Comparison of ENCODE assay signal across 11 cellular contexts in genomic region chr10:124697443-124697836, GRCh38. TPM values are rescaled to one million over a fixed set of nuclear protein-coding genes. Genes with fewer than 3 reads are reported as not detected.
DNase-seq lines count a peak whose midpoint lies in the region; ATAC-seq and TF ChIP-seq lines count a peak whose summit lies in the region.
"Had no signal": no experiment of that assay in that cellular context is flagged by ENCODE, and none has a peak within 500 bp of the region (broad histone marks: within the 10 kb centered on the region; RNA-seq: fewer than 3 reads in every experiment).

No MANE protein-coding gene starts in this region.

- H3K4me3 Mint-ChIP-seq in CD8-positive, alpha-beta T cell = peak overlapping the region; percentile 56
- H3K4me3 Mint-ChIP-seq: WTC11 had no signal

- no peak for ATAC-seq in CD8-positive, alpha-beta T cell
- no peak for ATAC-seq in gastrocnemius medialis

- TF ChIP-seq POLR2A in gastrocnemius medialis (IDR thresholded peaks at IDR 0.05) = no peak

- no peaks in the 10 kb centered on the region for H3K36me3 ChIP-seq in CD8-positive, alpha-beta T cell (ENCODE audit: insufficient read depth, low read length)
- no peaks in the 10 kb centered on the region for H3K36me3 ChIP-seq in MM.1S (replicated peaks; ENCODE audit: insufficient read depth, low read length)
- peaks cover 0 to 15% of the 10 kb centered on the region in 2 donors for H3K36me3 ChIP-seq in gastrocnemius medialis

- H3K9me3 ChIP-seq in CD8-positive, alpha-beta T cell (ENCODE audit: low read length) = no peaks in the 10 kb centered on the region
- H3K9me3 ChIP-seq in MM.1S (replicated peaks; ENCODE audit: insufficient read depth, low read length) = no peaks in the 10 kb centered on the region
- H3K9me3 ChIP-seq in gastrocnemius medialis = no peaks in the 10 kb centered on the region
- H3K9me3 ChIP-seq: thoracic aorta had no signal

- H3K79me2 ChIP-seq in MM.1S (ENCODE audit: low read length) = peaks cover 71% of the 10 kb centered on the region

- H3K4me1 Mint-ChIP-seq in CD8-positive, alpha-beta T cell (ENCODE audit: low read depth) = peaks cover 89% of the 10 kb centered on the region

- H3K27me3 Mint-ChIP-seq in CD8-positive, alpha-beta T cell (ENCODE audit: low read depth) = no peaks in the 10 kb centered on the region

- H2AFZ ChIP-seq in MM.1S (ENCODE audit: low read length) = no peak overlapping the region

- H3K9ac ChIP-seq in MM.1S (ENCODE audit: low read length) = peak overlapping the region; percentile 70; the same call in 1 of the 2 replicates

- POLR2A ChIA-PET in CD8-positive, alpha-beta T cell (lab: Charles Lee) = interaction anchor here (0.6 to 3.1 kb wide), 10 partner anchors 9 to 86 kb away, joined by 3 to 22 read pairs (median 4); no protein-coding TSS in a partner anchor

- peak overlapping the region; percentile 92 for H3K4me2 ChIP-seq in MM.1S (ENCODE audit: low read depth, low read length)

- TF ChIP-seq CTCF in CD8-positive, alpha-beta T cell (IDR thresholded peaks at IDR 0.05) = no peak
- no peak for TF ChIP-seq CTCF in MM.1S (IDR thresholded peaks at IDR 0.05; ENCODE audit: low read length)
- no peak for TF ChIP-seq CTCF in dorsolateral prefrontal cortex (IDR thresholded peaks at IDR 0.05 in 54 of 56, conservative IDR thresholded peaks at IDR 0.05 in 2 of 56; ENCODE audit: low read depth in 1 of 56, partially characterized antibody in 56 of 56)
- no peak for TF ChIP-seq CTCF in gastrocnemius medialis (IDR thresholded peaks at IDR 0.05 in 4 of 5, conservative IDR thresholded peaks at IDR 0.05 in 1 of 5)

- H3K27ac ChIP-seq in CD8-positive, alpha-beta T cell (ENCODE audit: low read depth, low read length) = peak overlapping the region; percentile 0
- peak overlapping the region; percentile 97 for H3K27ac ChIP-seq in MM.1S (ENCODE audit: low read length)
- peak overlapping the region; percentile 9 to 100 (median 97) for H3K27ac ChIP-seq in dorsolateral prefrontal cortex
- H3K27ac ChIP-seq in gastrocnemius medialis = peak overlapping the region; percentile 93 to 98 (median 96)
- H3K27ac ChIP-seq: thoracic aorta had no signal

- no peaks in the 10 kb centered on the region for H3K27me3 ChIP-seq in CD8-positive, alpha-beta T cell (ENCODE audit: insufficient read depth, low read length)
- H3K27me3 ChIP-seq in MM.1S (replicated peaks; ENCODE audit: insufficient read depth, low read length) (no peaks in the 10 kb centered on the region), dorsolateral prefrontal cortex (no peaks in the 10 kb centered on the region), gastrocnemius medialis (no peaks in the 10 kb centered on the region)

- H3F3A ChIP-seq in MM.1S (ENCODE audit: insufficient read depth, low read length) = peaks cover 13% of the 10 kb centered on the region

- no peaks in the 10 kb centered on the region for H4K20me1 ChIP-seq in MM.1S (ENCODE audit: insufficient read depth, low read length)

- CTCF ChIA-PET in CD8-positive, alpha-beta T cell (lab: Charles Lee) = interaction anchor here (0.8 to 3.1 kb wide), 10 partner anchors 9 to 155 kb away, joined by 3 to 23 read pairs (median 4); no protein-coding TSS in a partner anchor

- intact Hi-C loops in CD8-positive, alpha-beta T cell (cut with DNase I, micrococcal nuclease) = loop anchor here in 1 of 2 experiments (2.0 kb wide), 1 partner anchor 21 kb away; no protein-coding TSS in a partner anchor
- intact Hi-C loops in dorsolateral prefrontal cortex (cut with DNase I) (no loop called here), gastrocnemius medialis (cut with DNase I; ENCODE audit: low total_unique reads) (loop anchor here (5.0 kb wide), 1 partner anchor 315 kb away; no protein-coding TSS in a partner anchor)

- no peaks in the 10 kb centered on the region for H3K9me3 Mint-ChIP-seq in CD8-positive, alpha-beta T cell
- H3K9me3 Mint-ChIP-seq: WTC11 had no signal

- peaks cover 46% of the 10 kb centered on the region for H3K36me3 Mint-ChIP-seq in CD8-positive, alpha-beta T cell

- peaks cover 71% of the 10 kb centered on the region for H3K4me1 ChIP-seq in CD8-positive, alpha-beta T cell (ENCODE audit: insufficient read depth, low read length)
- H3K4me1 ChIP-seq in MM.1S (ENCODE audit: low read length) = peaks cover 58% of the 10 kb centered on the region
- peaks cover 79 to 97% of the 10 kb centered on the region in 2 donors for H3K4me1 ChIP-seq in gastrocnemius medialis

- no peaks in the 10 kb centered on the region for H3K9me2 ChIP-seq in MM.1S (replicated peaks; ENCODE audit: insufficient read depth, low read length)

- no peak overlapping the region for H3K4me3 ChIP-seq in CD8-positive, alpha-beta T cell (ENCODE audit: low read depth, low read length)
- H3K4me3 ChIP-seq in MM.1S (ENCODE audit: low read length) = no peak overlapping the region
- H3K4me3 ChIP-seq in dorsolateral prefrontal cortex = no peak overlapping the region
- H3K4me3 ChIP-seq in gastrocnemius medialis = no peak overlapping the region
- H3K4me3 ChIP-seq: thoracic aorta had no signal

- DNase-seq in CD8-positive, alpha-beta T cell = peak in 1 of 7 experiments; percentile 6
- DNase-seq in MM.1S (no peak), dorsolateral prefrontal cortex (no peak), gastrocnemius medialis (no peak), ecto neural progenitor cell (ENCODE audit: low spot score) (no peak), NCI-H1694 (lab: John Stamatoyannopoulos, UW) (no peak)
- DNase-seq in stimulated activated CD8-positive, alpha-beta memory T cell treated with anti-CD3 and anti-CD28 coated beads, Interleukin-4, amount 100 ng/mL, for 48 hours = no peak
- no peak for DNase-seq in activated effector memory CD4-positive, alpha-beta T cell treated with anti-CD3 and anti-CD28 coated beads, Interleukin-2, amount 50 U/mL, for 16 hours
- DNase-seq: RPMI8226 had no signal

- in situ Hi-C loops in gastrocnemius medialis (cut with MboI; ENCODE audit: low sequenced_read_pairs in 4 of 4) = no loop called here

- H3K27ac Mint-ChIP-seq in CD8-positive, alpha-beta T cell = peak overlapping the region; percentile 87
- H3K27ac Mint-ChIP-seq: WTC11 had no signal

RNA-seq across cellular contexts. Expression of gene FAM53B, which starts 46.7 kb away (rescaled TPM):
- total RNA-seq in CD8-positive, alpha-beta T cell = 10 to 100 TPM; 51.9 to 57.1 TPM
- total RNA-seq in dorsolateral prefrontal cortex (100 to 1,000 TPM in 2 of 120 experiments, 10 to 100 TPM in 118; 30.6 to 142 (median 58.2) TPM), gastrocnemius medialis (100 to 1,000 TPM; 140 to 253 (median 192) TPM)

Comparison
In these comparisons a context has a peak if more than half of its experiments do, and no peak if none do; other contexts are left out.
1. H3K27ac ChIP-seq: peak in every context shown above with its lines; median percentile 97 in MM.1S; 97 in dorsolateral prefrontal cortex; 96 in gastrocnemius medialis; 0 in CD8-positive, alpha-beta T cell.